22 cellular contexts compared by ENCODE assay signal in genomic region chr2:40201425-40201824, GRCh38.
DNase-seq lines count a peak whose midpoint lies in the region; ATAC-seq and TF ChIP-seq lines count a peak whose summit lies in the region.
"Had no signal": no experiment of that assay in that cellular context is flagged by ENCODE, and none has a peak within 500 bp of the region (broad histone marks: within the 10 kb centered on the region; RNA-seq: fewer than 3 reads in every experiment).

No MANE protein-coding gene starts in this region.

- H3K4me1 ChIP-seq in IMR-90 (ENCODE audit: control insufficient read depth, insufficient read depth, low read length): peaks cover 18% of the 10 kb centered on the region
- peaks cover 0 to 10% of the 10 kb centered on the region in 2 donors for H3K4me1 ChIP-seq in muscle layer of duodenum (ENCODE audit: control insufficient read depth in 1 of 2, insufficient read depth in 2 of 2, low read length in 2 of 2)

- H4K8ac ChIP-seq in IMR-90 (ENCODE audit: low read depth in 2 of 2, low read length in 2 of 2): peak overlapping the region in 1 of 2 experiments; percentile 29; a peak in 1 of 4 replicates

- CTCF ChIA-PET in activated CD4-positive, alpha-beta T cell treated with anti-CD3 and anti-CD28 coated beads for 36 hours (lab: Charles Lee): interaction anchor here (0.6 kb wide), 1 partner anchor 17 kb away, joined by 3 read pairs; no protein-coding TSS in a partner anchor
- CTCF ChIA-PET in activated CD4-positive, alpha-beta T cell treated with anti-CD3 and anti-CD28 coated beads, Interleukin-2, amount 10 ng/mL, durations not matched to agents 7 days and 5 days (lab: Charles Lee): no interaction called here
- CTCF ChIA-PET in IMR-90 (lab: Yijun Ruan, JAX): no interaction called here

- BruUV-seq in IMR-90 (replicated peaks; lab: Mats Ljungman, UMichigan): no TSS peak

- dilution Hi-C loops in IMR-90 (cut with HindIII; ENCODE audit: low sequenced_read_pairs, unreplicated experiment): no loop called here

- H3K4me3 ChIP-seq in IMR-90 (ENCODE audit: insufficient read depth, low read depth, low read length) (no peak overlapping the region), fibroblast of mammary gland (ENCODE audit: control insufficient read depth, low read depth, low read length) (no peak overlapping the region), muscle layer of duodenum (ENCODE audit: low read depth in 1 of 2, low read length in 2 of 2) (no peak overlapping the region)

- H3K79me1 ChIP-seq in IMR-90 (ENCODE audit: low read depth in 1 of 2, low read length in 2 of 2): peaks cover 5 to 26% of the 10 kb centered on the region in 2 experiments; a peak in 3 of 4 replicates

- H3K9ac ChIP-seq in IMR-90 (ENCODE audit: low read depth, low read length): no peak overlapping the region

- in situ Hi-C loops in IMR-90 (cut with MboI; ENCODE audit: low sequenced_read_pairs): no loop called here

- DNase-seq in activated CD4-positive, alpha-beta T cell treated with anti-CD3 and anti-CD28 coated beads for 36 hours: no peak
- no peak for DNase-seq in activated CD4-positive, alpha-beta T cell treated with anti-CD3 and anti-CD28 coated beads, Interleukin-2, amount 10 ng/mL, durations not matched to agents 7 days and 5 days
- peak; percentile 70 for DNase-seq in IMR-90
- DNase-seq in fibroblast of mammary gland (ENCODE audit: low read depth): peak; percentile 63
- DNase-seq in stimulated activated effector memory CD8-positive, alpha-beta T cell treated with anti-CD3 and anti-CD28 coated beads, Interleukin-12 subunit alpha, Interleukin-12 subunit beta, amount 100 ng/mL, for 72 hours (ENCODE audit: low spot score in 2 of 2): no peak
- no peak for DNase-seq in NCI-H187 (lab: John Stamatoyannopoulos, UW)
- DNase-seq: 8988T, GF-D8, GOT3, Karpas-422, MM.1S, NCI-H1092, NCI-H1436 treated with DMSO at 0.1 percent for 48 hours, NCI-H2029 treated with DMSO at 0.1 percent for 48 hours, NCI-H510A, NCI-H774 had no signal

- no peak overlapping the region for H3K56ac ChIP-seq in IMR-90 (ENCODE audit: extremely low read depth, insufficient read depth, low read length)

- TF ChIP-seq CTCF in IMR-90 (conservative IDR thresholded peaks at IDR 0.05; ENCODE audit: low read depth, low read length): no peak
- TF ChIP-seq CTCF in fibroblast of mammary gland (conservative IDR thresholded peaks at IDR 0.05; ENCODE audit: control insufficient read depth, insufficient read depth, low read depth, low read length): no peak

- peak overlapping the region; percentile 78 for H2BK20ac ChIP-seq in IMR-90 (ENCODE audit: low read depth, low read length)

- POLR2A ChIA-PET in activated CD4-positive, alpha-beta T cell treated with anti-CD3 and anti-CD28 coated beads for 36 hours (lab: Charles Lee): no interaction called here
- POLR2A ChIA-PET in activated CD4-positive, alpha-beta T cell treated with anti-CD3 and anti-CD28 coated beads, Interleukin-2, amount 10 ng/mL, durations not matched to agents 7 days and 5 days (lab: Charles Lee): no interaction called here
- POLR2A ChIA-PET in IMR-90 (lab: Charles Lee; ENCODE audit: unreplicated experiment): no interaction called here

- H4K20me1 ChIP-seq in IMR-90 (ENCODE audit: insufficient read depth, low read length): no peaks in the 10 kb centered on the region

- H3K14ac ChIP-seq in IMR-90 (replicated peaks; ENCODE audit: low read depth, low read length): peak overlapping the region; percentile 53

- H3K36me3 Mint-ChIP-seq in activated CD4-positive, alpha-beta T cell treated with anti-CD3 and anti-CD28 coated beads for 36 hours (ENCODE audit: low read depth): no peaks in the 10 kb centered on the region
- H3K36me3 Mint-ChIP-seq in activated CD4-positive, alpha-beta T cell treated with anti-CD3 and anti-CD28 coated beads, Interleukin-2, amount 10 ng/mL, durations not matched to agents 7 days and 5 days (ENCODE audit: low read depth): no peaks in the 10 kb centered on the region
- no peaks in the 10 kb centered on the region for H3K36me3 Mint-ChIP-seq in stimulated activated effector memory CD8-positive, alpha-beta T cell treated with anti-CD3 and anti-CD28 coated beads, Interleukin-12 subunit alpha, Interleukin-12 subunit beta, amount 100 ng/mL, for 72 hours
- H3K36me3 Mint-ChIP-seq: IgD-negative memory B cell had no signal

- intact Hi-C loops in activated CD4-positive, alpha-beta T cell treated with anti-CD3 and anti-CD28 coated beads for 36 hours (cut with DNase I, micrococcal nuclease): no loop called here
- intact Hi-C loops in IMR-90 (cut with micrococcal nuclease): loop anchor here (5.0 kb wide), 1 partner anchor 99 kb away; no protein-coding TSS in a partner anchor

- H2AFZ ChIP-seq in IMR-90 (replicated peaks; ENCODE audit: low read length, poor library complexity): no peak overlapping the region

- H3K9me1 ChIP-seq in IMR-90 (ENCODE audit: insufficient read depth, low read length): peaks cover 7% of the 10 kb centered on the region; the same call in 1 of the 2 replicates

- peak overlapping the region; percentile 97; the same call in 1 of the 2 replicates for H4K5ac ChIP-seq in IMR-90 (ENCODE audit: low read depth, low read length)

- no peaks in the 10 kb centered on the region for H3K27me3 ChIP-seq in IMR-90 (ENCODE audit: control insufficient read depth, insufficient read depth, low read length)
- no peaks in the 10 kb centered on the region for H3K27me3 ChIP-seq in muscle layer of duodenum (ENCODE audit: low read depth, low read length)

- H3K36me3 ChIP-seq in IMR-90 (ENCODE audit: control insufficient read depth, insufficient read depth, low read length) (no peaks in the 10 kb centered on the region), muscle layer of duodenum (ENCODE audit: control insufficient read depth in 1 of 2, insufficient read depth in 2 of 2, low read length in 2 of 2) (no peaks in the 10 kb centered on the region)

- H2BK120ac ChIP-seq in IMR-90 (ENCODE audit: low read depth, low read length): peak overlapping the region; percentile 42

- peak overlapping the region; percentile 18; the same call in 1 of the 3 replicates for H2BK15ac ChIP-seq in IMR-90 (ENCODE audit: low read depth, low read length)

- peak overlapping the region; percentile 99 for H3K18ac ChIP-seq in IMR-90 (ENCODE audit: low read depth, low read length)

- no peak overlapping the region; the same call in 1 of the 2 replicates for H3K4me2 ChIP-seq in IMR-90 (ENCODE audit: low read depth, low read length)

- peak overlapping the region; percentile 26 for H4K91ac ChIP-seq in IMR-90 (ENCODE audit: insufficient read depth, low read depth, low read length)

- H3K4me3 Mint-ChIP-seq in activated CD4-positive, alpha-beta T cell treated with anti-CD3 and anti-CD28 coated beads for 36 hours: no peak overlapping the region
- H3K4me3 Mint-ChIP-seq in activated CD4-positive, alpha-beta T cell treated with anti-CD3 and anti-CD28 coated beads, Interleukin-2, amount 10 ng/mL, durations not matched to agents 7 days and 5 days: no peak overlapping the region
- H3K4me3 Mint-ChIP-seq in stimulated activated effector memory CD8-positive, alpha-beta T cell treated with anti-CD3 and anti-CD28 coated beads, Interleukin-12 subunit alpha, Interleukin-12 subunit beta, amount 100 ng/mL, for 72 hours: no peak overlapping the region
- H3K4me3 Mint-ChIP-seq: CD14-positive monocyte, IgD-negative memory B cell had no signal

- H3K27ac ChIP-seq in IMR-90 (ENCODE audit: insufficient read depth, low read length) (no peak overlapping the region; the same call in 1 of the 2 replicates), muscle layer of duodenum (ENCODE audit: low read length) (peak overlapping the region; percentile 6)
- H3K27ac ChIP-seq: HL-60 had no signal

- TF ChIP-seq POLR2A in IMR-90 (IDR thresholded peaks at IDR 0.05; ENCODE audit: low read depth, low read length): no peak

- no peak for TF ChIP-seq RAD21 in IMR-90 (IDR thresholded peaks at IDR 0.05; ENCODE audit: low read length)

- peak overlapping the region; percentile 29; the same call in 1 of the 2 replicates for H3K4ac ChIP-seq in IMR-90 (ENCODE audit: low read depth, low read length)

- H3K9me3 ChIP-seq in IMR-90 (ENCODE audit: control insufficient read depth, insufficient read depth, low read length): peaks cover 2% of the 10 kb centered on the region; the same call in 1 of the 2 replicates
- no peaks in the 10 kb centered on the region for H3K9me3 ChIP-seq in muscle layer of duodenum (ENCODE audit: control insufficient read depth in 1 of 2, low read length in 2 of 2)

- no peak overlapping the region for H2AK9ac ChIP-seq in IMR-90 (replicated peaks; ENCODE audit: low read depth, low read length, poor library complexity)

- no peaks in the 10 kb centered on the region for H3K27me3 Mint-ChIP-seq in activated CD4-positive, alpha-beta T cell treated with anti-CD3 and anti-CD28 coated beads for 36 hours
- H3K27me3 Mint-ChIP-seq in activated CD4-positive, alpha-beta T cell treated with anti-CD3 and anti-CD28 coated beads, Interleukin-2, amount 10 ng/mL, durations not matched to agents 7 days and 5 days: no peaks in the 10 kb centered on the region

- peak overlapping the region; percentile 99 for H2BK5ac ChIP-seq in IMR-90 (ENCODE audit: low read depth, low read length, poor library complexity, severe bottlenecking)

- no peaks in the 10 kb centered on the region for H3K4me1 Mint-ChIP-seq in activated CD4-positive, alpha-beta T cell treated with anti-CD3 and anti-CD28 coated beads for 36 hours
- no peaks in the 10 kb centered on the region for H3K4me1 Mint-ChIP-seq in activated CD4-positive, alpha-beta T cell treated with anti-CD3 and anti-CD28 coated beads, Interleukin-2, amount 10 ng/mL, durations not matched to agents 7 days and 5 days
- no peaks in the 10 kb centered on the region for H3K4me1 Mint-ChIP-seq in stimulated activated effector memory CD8-positive, alpha-beta T cell treated with anti-CD3 and anti-CD28 coated beads, Interleukin-12 subunit alpha, Interleukin-12 subunit beta, amount 100 ng/mL, for 72 hours
- H3K4me1 Mint-ChIP-seq: CD14-positive monocyte, IgD-negative memory B cell had no signal

- H2AK5ac ChIP-seq in IMR-90 (ENCODE audit: low read depth, low read length): 0 out of 2 replicates have a peak overlapping the region, but pooled peaks have one; percentile 23

- H3K9me3 Mint-ChIP-seq in activated CD4-positive, alpha-beta T cell treated with anti-CD3 and anti-CD28 coated beads for 36 hours (ENCODE audit: low read depth): peaks cover 2% of the 10 kb centered on the region
- H3K9me3 Mint-ChIP-seq in activated CD4-positive, alpha-beta T cell treated with anti-CD3 and anti-CD28 coated beads, Interleukin-2, amount 10 ng/mL, durations not matched to agents 7 days and 5 days: peaks cover 6% of the 10 kb centered on the region
- peaks cover 6% of the 10 kb centered on the region for H3K9me3 Mint-ChIP-seq in stimulated activated effector memory CD8-positive, alpha-beta T cell treated with anti-CD3 and anti-CD28 coated beads, Interleukin-12 subunit alpha, Interleukin-12 subunit beta, amount 100 ng/mL, for 72 hours

- H3K27ac Mint-ChIP-seq in activated CD4-positive, alpha-beta T cell treated with anti-CD3 and anti-CD28 coated beads for 36 hours: no peak overlapping the region
- no peak overlapping the region for H3K27ac Mint-ChIP-seq in activated CD4-positive, alpha-beta T cell treated with anti-CD3 and anti-CD28 coated beads, Interleukin-2, amount 10 ng/mL, durations not matched to agents 7 days and 5 days
- H3K27ac Mint-ChIP-seq in stimulated activated effector memory CD8-positive, alpha-beta T cell treated with anti-CD3 and anti-CD28 coated beads, Interleukin-12 subunit alpha, Interleukin-12 subunit beta, amount 100 ng/mL, for 72 hours: no peak overlapping the region
- H3K27ac Mint-ChIP-seq: CD14-positive monocyte, IgD-negative memory B cell had no signal

- peak overlapping the region; percentile 52; the same call in 1 of the 2 replicates for H3K23ac ChIP-seq in IMR-90 (ENCODE audit: low read depth, low read length)

- peak; percentile 49 for ATAC-seq in activated CD4-positive, alpha-beta T cell treated with anti-CD3 and anti-CD28 coated beads for 36 hours
- peak; percentile 35; the same call in 1 of the 2 replicates for ATAC-seq in IMR-90 (ENCODE audit: low read depth)
- ATAC-seq in HG03095 (IDR thresholded peaks at IDR 0.05; ENCODE audit: unreplicated experiment): no peak
- ATAC-seq in stimulated activated effector memory CD8-positive, alpha-beta T cell treated with anti-CD3 and anti-CD28 coated beads, Interleukin-12 subunit alpha, Interleukin-12 subunit beta, amount 100 ng/mL, for 72 hours: no peak
- ATAC-seq: Right ventricle myocardium inferior had no signal

Comparison
In these comparisons a context has a peak if more than half of its experiments do, and no peak if none do; other contexts are left out.
1. ATAC-seq: peak in activated CD4-positive, alpha-beta T cell treated with anti-CD3 and anti-CD28 coated beads for 36 hours (single experiment) and IMR-90 (single experiment); none in HG03095 (single experiment) and stimulated activated effector memory CD8-positive, alpha-beta T cell treated with anti-CD3 and anti-CD28 coated beads, Interleukin-12 subunit alpha, Interleukin-12 subunit beta, amount 100 ng/mL, for 72 hours (single experiment).
2. DNase-seq: peak in IMR-90 (single experiment) and fibroblast of mammary gland (single experiment); none in activated CD4-positive, alpha-beta T cell treated with anti-CD3 and anti-CD28 coated beads for 36 hours (single experiment), activated CD4-positive, alpha-beta T cell treated with anti-CD3 and anti-CD28 coated beads, Interleukin-2, amount 10 ng/mL, durations not matched to agents 7 days and 5 days (single experiment), stimulated activated effector memory CD8-positive, alpha-beta T cell treated with anti-CD3 and anti-CD28 coated beads, Interleukin-12 subunit alpha, Interleukin-12 subunit beta, amount 100 ng/mL, for 72 hours (0 of 2) and NCI-H187 (0 of 2).